ENCODE assay signal across 24 cellular contexts in genomic region chr1:227218870-227219578, GRCh38.
DNase-seq lines count a peak whose midpoint lies in the region; ATAC-seq lines count a peak whose summit lies in the region.
"Had no signal": no experiment of that assay in that cellular context is flagged by ENCODE, and none has a peak within 500 bp of the region (broad histone marks: within the 10 kb centered on the region; RNA-seq: fewer than 3 reads in every experiment).

No MANE protein-coding gene starts in this region.

- DNase-seq in ACHN (peak; percentile 21), NCI-H82 (lab: John Stamatoyannopoulos, UW) (peak; percentile 64), left cardiac atrium (peak; percentile 33), T-helper 2 cell (no peak)
- DNase-seq in effector memory CD4-positive, alpha-beta T cell, result no peak
- DNase-seq: activated CD4-positive, alpha-beta T cell treated with anti-CD3 and anti-CD28 coated beads for 4 hours; activated CD8-positive, alpha-beta memory T cell treated with anti-CD3 and anti-CD28 coated beads for 24 hours; activated naive CD4-positive, alpha-beta T cell treated with Interleukin-2 at 50 U/mL for 16 hours; activated T-cell treated with anti-CD3 and anti-CD28 coated beads, Interleukin-2, amount 50 U/mL, for 24 hours; H7; Karpas-422; NCI-H1436 treated with DMSO at 0.1 percent for 48 hours; NCI-H510A treated with DMSO at 0.1 percent for 48 hours; sigmoid colon; T-cell; upper lobe of left lung had no signal

- H3K27ac ChIP-seq in mucosa of rectum (ENCODE audit: low read depth in 2 of 2, low read length in 2 of 2), result peak overlapping the region; percentile 70 to 83
- no peak overlapping the region for H3K27ac ChIP-seq in effector memory CD4-positive, alpha-beta T cell (ENCODE audit: insufficient read depth, low read length, poor library complexity, severe bottlenecking)
- H3K27ac ChIP-seq: breast epithelium, parathyroid adenoma, sigmoid colon, SJSA1, upper lobe of left lung had no signal

- H3K9ac ChIP-seq in mucosa of rectum (ENCODE audit: low read depth in 1 of 2, low read length in 2 of 2), result peak overlapping the region in 1 of 2 donors; percentile 57
- H3K9ac ChIP-seq: parathyroid adenoma had no signal

- in situ Hi-C loops in ACHN (cut with HindIII; ENCODE audit: low pct_ligation_motif_present, low pct_unique_long_range_greater_than_20kb, low sequenced_read_pairs), result no loop called here

- no peaks in the 10 kb centered on the region for H3K27me3 ChIP-seq in mucosa of rectum (ENCODE audit: control insufficient read depth in 2 of 2, insufficient read depth in 2 of 2, low read length in 2 of 2)
- no peaks in the 10 kb centered on the region for H3K27me3 ChIP-seq in effector memory CD4-positive, alpha-beta T cell (replicated peaks; ENCODE audit: control insufficient read depth, insufficient read depth, low read length, poor library complexity, severe bottlenecking)
- H3K27me3 ChIP-seq: breast epithelium, Peyer's patch, sigmoid colon, SJSA1, upper lobe of left lung had no signal

- no peaks in the 10 kb centered on the region for H3K9me3 ChIP-seq in mucosa of rectum (ENCODE audit: control insufficient read depth in 2 of 2, low read length in 2 of 2)
- H3K9me3 ChIP-seq in effector memory CD4-positive, alpha-beta T cell (ENCODE audit: control insufficient read depth, low read length), result no peaks in the 10 kb centered on the region
- H3K9me3 ChIP-seq: breast epithelium, Peyer's patch, sigmoid colon, SJSA1, upper lobe of left lung had no signal

- H3K36me3 ChIP-seq in mucosa of rectum (ENCODE audit: control insufficient read depth in 2 of 2, insufficient read depth in 2 of 2, low read length in 2 of 2), result no peaks in the 10 kb centered on the region
- H3K36me3 ChIP-seq in effector memory CD4-positive, alpha-beta T cell (ENCODE audit: control insufficient read depth, insufficient read depth, low read length), result no peaks in the 10 kb centered on the region
- H3K36me3 ChIP-seq: breast epithelium, Peyer's patch, sigmoid colon, upper lobe of left lung had no signal

- H3K4me3 ChIP-seq in mucosa of rectum (ENCODE audit: low read length in 2 of 2), result peak overlapping the region in 1 of 2 donors; percentile 16
- H3K4me3 ChIP-seq in effector memory CD4-positive, alpha-beta T cell (ENCODE audit: insufficient read depth, low read depth, low read length, poor library complexity, severe bottlenecking), result no peak overlapping the region
- H3K4me3 ChIP-seq: breast epithelium, Peyer's patch, sigmoid colon, SJSA1, upper lobe of left lung had no signal

- H3K4me1 ChIP-seq in mucosa of rectum (ENCODE audit: control insufficient read depth in 2 of 2, insufficient read depth in 2 of 2, low read length in 2 of 2), result peaks cover 0 to 12% of the 10 kb centered on the region in 2 donors
- no peaks in the 10 kb centered on the region for H3K4me1 ChIP-seq in effector memory CD4-positive, alpha-beta T cell (ENCODE audit: control insufficient read depth, insufficient read depth, low read length, poor library complexity, severe bottlenecking)
- H3K4me1 ChIP-seq: breast epithelium, parathyroid adenoma, SJSA1 had no signal

- intact Hi-C loops in left cardiac atrium (cut with DNase I), result no loop called here

- ATAC-seq in left cardiac atrium (peak in 1 of 2 donors; percentile 38), GM18858 (IDR thresholded peaks at IDR 0.05; ENCODE audit: unreplicated experiment) (no peak)
- ATAC-seq in activated CD4-positive, CD25-positive, alpha-beta regulatory T cell treated with anti-CD3 and anti-CD28 coated beads, Interleukin-2, amount 50 U/mL, for 24 hours, result no peak
- ATAC-seq: natural killer cell treated with Interleukin-12 subunit alpha and Interleukin-12 subunit beta and Interleukin-15 and Interleukin-18, amount 100 ng/mL, for 72 hours; T-cell had no signal

Comparison
In these comparisons a context has a peak if more than half of its experiments do, and no peak if none do; other contexts are left out.
1. DNase-seq: peak in ACHN (single experiment), NCI-H82 (single experiment) and left cardiac atrium (single experiment); none in T-helper 2 cell (0 of 5) and effector memory CD4-positive, alpha-beta T cell (0 of 3).